In the genomic region with DNA sequence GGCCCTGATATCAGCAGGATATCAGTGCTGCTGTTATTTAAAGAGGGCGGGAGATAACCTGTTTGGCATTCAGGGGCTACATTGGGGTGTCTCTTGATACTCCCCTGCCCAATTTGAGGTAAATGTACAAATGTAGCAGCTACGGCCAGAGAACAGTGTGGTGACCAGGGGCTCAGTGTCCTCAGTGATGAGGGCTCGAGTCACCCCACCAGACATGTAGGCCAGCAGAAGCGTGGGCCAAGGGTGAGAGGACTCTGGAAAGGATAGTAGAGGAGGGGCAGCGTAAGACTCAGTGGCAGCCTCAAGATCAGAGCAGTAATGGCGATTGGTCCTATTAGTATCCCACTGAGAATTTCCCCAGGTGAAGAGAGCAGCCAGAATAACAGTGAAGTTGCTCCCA, we compare ENCODE assay signal across 9 cellular contexts.
"Had no signal": no experiment of that assay in that cellular context is flagged by ENCODE, and none has a peak within 500 bp of the region (broad histone marks: within the 10 kb centered on the region; RNA-seq: fewer than 3 reads in every experiment).

No MANE protein-coding gene starts in this region.

- H3K4me1 ChIP-seq: HAP-1 had no signal

- H2AFZ ChIP-seq: GM23248, GM23338 had no signal

- H3K36me3 ChIP-seq: HAP-1 had no signal

- H3K27ac Mint-ChIP-seq: GM23338, HFFc6 had no signal

- H3K4me3 Mint-ChIP-seq: GM23338, H9, HFFc6 had no signal

- H3K9me3 Mint-ChIP-seq: GM23338, H9, HFFc6 had no signal

- H3K27ac ChIP-seq: GM23248 had no signal

- DNase-seq: GM23248, GOT3, H7, H9, HCEC 1CT, HFFc6 had no signal

- ATAC-seq: GM23338, HCT116 had no signal

- H3K4me2 ChIP-seq: GM23338 had no signal

- H3K4me3 ChIP-seq: GM23248, GM23338, HAP-1 had no signal

- H3K9me3 ChIP-seq: HAP-1 had no signal

- H3K9ac ChIP-seq: GM23248 had no signal
